Comparison of ENCODE assay signal across 1 cellular context in the genomic region with DNA sequence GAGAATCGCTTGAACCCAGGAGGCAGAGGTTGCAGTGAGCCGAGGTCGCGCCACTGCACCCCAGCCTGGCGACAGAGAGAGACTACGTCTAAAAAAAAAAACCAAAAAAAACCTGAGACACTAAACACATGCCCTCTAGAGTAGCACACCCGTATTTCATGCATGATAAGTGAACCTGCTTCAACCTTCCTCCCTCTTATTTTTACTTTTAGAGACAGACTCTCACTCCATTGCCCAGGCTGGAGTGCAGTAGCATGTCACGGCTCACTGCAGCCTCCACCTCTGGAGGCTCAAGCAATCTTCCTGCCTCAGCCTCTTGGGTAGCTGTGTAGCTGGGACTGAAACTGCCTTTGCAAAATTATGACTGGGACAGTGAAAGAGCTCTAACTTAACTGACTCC.
A peak's percentile ranks its signal among the peaks of the same experiment; 100 is the strongest.
TF ChIP-seq lines count a peak whose summit lies in the region.

No MANE protein-coding gene starts in this region.

TF ChIP-seq in K562, 482 proteins besides CTCF, POLR2A, EP300 and RAD21:
- no peak for TF ChIP-seq ZNF583 (CRISPR knock-in tag; IDR thresholded peaks at IDR 0.05)
- TF ChIP-seq ZNF384 (IDR thresholded peaks at IDR 0.05; ENCODE audit: low read depth, low read length): peak; percentile 82
- TF ChIP-seq FOXM1 (IDR thresholded peaks at IDR 0.05; ENCODE audit: low read depth): no peak
- no peak for TF ChIP-seq FOXM1 (CRISPR knock-in tag; IDR thresholded peaks at IDR 0.05; ENCODE audit: low read depth)
- TF ChIP-seq NUFIP1 (IDR thresholded peaks at IDR 0.05; ENCODE audit: partially characterized antibody): no peak
- TF ChIP-seq SMARCE1 (IDR thresholded peaks at IDR 0.05): 0 out of 2 replicates have a peak, but pooled peaks have one; percentile 22
- TF ChIP-seq, protein P1, sequence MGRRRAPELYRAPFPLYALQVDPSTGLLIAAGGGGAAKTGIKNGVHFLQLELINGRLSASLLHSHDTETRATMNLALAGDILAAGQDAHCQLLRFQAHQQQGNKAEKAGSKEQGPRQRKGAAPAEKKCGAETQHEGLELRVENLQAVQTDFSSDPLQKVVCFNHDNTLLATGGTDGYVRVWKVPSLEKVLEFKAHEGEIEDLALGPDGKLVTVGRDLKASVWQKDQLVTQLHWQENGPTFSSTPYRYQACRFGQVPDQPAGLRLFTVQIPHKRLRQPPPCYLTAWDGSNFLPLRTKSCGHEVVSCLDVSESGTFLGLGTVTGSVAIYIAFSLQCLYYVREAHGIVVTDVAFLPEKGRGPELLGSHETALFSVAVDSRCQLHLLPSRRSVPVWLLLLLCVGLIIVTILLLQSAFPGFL (CRISPR knock-in tag; IDR thresholded peaks at IDR 0.05): no peak
